1 cellular context compared by ENCODE assay signal in genomic region chr3:21938267-21938681, GRCh38.
TF ChIP-seq lines count a peak whose summit lies in the region.

No MANE protein-coding gene starts in this region.

TF ChIP-seq in GM23338, 12 proteins besides CTCF, POLR2A, EP300 and RAD21 (continued from another document):
- TF ChIP-seq ETS1 (IDR thresholded peaks at IDR 0.05) (no peak), ZNF462 (CRISPR knock-in tag; IDR thresholded peaks at IDR 0.05) (no peak), JUNB (IDR thresholded peaks at IDR 0.05; ENCODE audit: unreplicated experiment) (no peak), EZH2 (IDR thresholded peaks at IDR 0.05; ENCODE audit: low read depth, unreplicated experiment) (no peak), POLR2AphosphoS5 (IDR thresholded peaks at IDR 0.05; ENCODE audit: low read depth) (no peak)
